28 cellular contexts compared by ENCODE assay signal in genomic region chr13:65036999-65037398, GRCh38.
"Had no signal": no experiment of that assay in that cellular context is flagged by ENCODE, and none has a peak within 500 bp of the region (broad histone marks: within the 10 kb centered on the region; RNA-seq: fewer than 3 reads in every experiment).

No MANE protein-coding gene starts in this region.

- H3K4me3 ChIP-seq: esophagus squamous epithelium, heart right ventricle, left lung, mucosa of descending colon, right atrium auricular region, sigmoid colon, stomach, thyroid gland, vagina had no signal

- ATAC-seq: heart right ventricle; left cardiac atrium; left lung; mucosa of descending colon; natural killer cell treated with Interleukin-12 subunit alpha and Interleukin-12 subunit beta and Interleukin-15 and Interleukin-18, amount 100 ng/mL, for 72 hours; stimulated activated effector memory CD8-positive, alpha-beta T cell treated with anti-CD3 and anti-CD28 coated beads, Interleukin-12 subunit alpha, Interleukin-12 subunit beta, amount 100 ng/mL, for 72 hours had no signal

- H3K27ac ChIP-seq: esophagus squamous epithelium, heart right ventricle, left lung, neutrophil, parathyroid adenoma, right atrium auricular region, sigmoid colon, stomach, thyroid gland, vagina had no signal

- H3K36me3 ChIP-seq: esophagus squamous epithelium, heart right ventricle, left lung, neutrophil, right atrium auricular region, sigmoid colon, stomach, thyroid gland, vagina had no signal

- H3K9me3 ChIP-seq: neutrophil, right atrium auricular region, sigmoid colon, thyroid gland, vagina had no signal

- H2AFZ ChIP-seq: parathyroid adenoma had no signal

- DNase-seq: dermis blood vessel endothelial cell; effector memory CD4-positive, alpha-beta T cell; erythroblast; esophagus squamous epithelium; foreskin melanocyte; glutamatergic neuron; heart right ventricle; hippocampal formation; left cardiac atrium; left lung; mesenchymal stem cell; mucosa of descending colon; naive B cell; sigmoid colon; stimulated activated CD4-positive, alpha-beta T cell treated with anti-CD3 and anti-CD28 coated beads, Interleukin-2, amount 100 ng/mL, for 24 hours; stimulated activated CD4-positive, alpha-beta T cell treated with anti-CD3 and anti-CD28 coated beads, Interleukin-4, amount 100 ng/mL, for 24 hours; stimulated activated naive CD4-positive, alpha-beta T cell treated with Interleukin-2 at 50 U/mL for 16 hours; stomach; thyroid gland; trophoblast cell had no signal

- H3K79me2 ChIP-seq: parathyroid adenoma had no signal

- H3K27me3 ChIP-seq: esophagus squamous epithelium, heart right ventricle, left lung, neutrophil, right atrium auricular region, sigmoid colon, stomach, thyroid gland, vagina had no signal

- H3K4me1 ChIP-seq: esophagus squamous epithelium, heart right ventricle, left lung, parathyroid adenoma, right atrium auricular region, sigmoid colon, stomach, thyroid gland, vagina had no signal

- FAIRE-seq: endometrium, islet of Langerhans had no signal
